In genomic region chr11:95150977-95151684, GRCh38 we compare ENCODE assay signal across 1 cellular context.
A peak's percentile ranks its signal among the peaks of the same experiment; 100 is the strongest.
TF ChIP-seq lines count a peak whose summit lies in the region.

No MANE protein-coding gene starts in this region.

TF ChIP-seq in GM12878, 131 proteins besides CTCF, POLR2A, EP300 and RAD21 (continued from another document):
- TF ChIP-seq, protein P1, sequence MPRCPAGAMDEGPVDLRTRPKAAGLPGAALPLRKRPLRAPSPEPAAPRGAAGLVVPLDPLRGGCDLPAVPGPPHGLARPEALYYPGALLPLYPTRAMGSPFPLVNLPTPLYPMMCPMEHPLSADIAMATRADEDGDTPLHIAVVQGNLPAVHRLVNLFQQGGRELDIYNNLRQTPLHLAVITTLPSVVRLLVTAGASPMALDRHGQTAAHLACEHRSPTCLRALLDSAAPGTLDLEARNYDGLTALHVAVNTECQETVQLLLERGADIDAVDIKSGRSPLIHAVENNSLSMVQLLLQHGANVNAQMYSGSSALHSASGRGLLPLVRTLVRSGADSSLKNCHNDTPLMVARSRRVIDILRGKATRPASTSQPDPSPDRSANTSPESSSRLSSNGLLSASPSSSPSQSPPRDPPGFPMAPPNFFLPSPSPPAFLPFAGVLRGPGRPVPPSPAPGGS (IDR thresholded peaks at IDR 0.05; ENCODE audit: borderline replicate concordance, insufficient read depth, low read depth, low read length, poor library complexity, severe bottlenecking) = no peak
- TF ChIP-seq SIN3A (IDR thresholded peaks at IDR 0.05; ENCODE audit: low read depth, low read length) (0 out of 2 replicates have a peak, but pooled peaks have one; percentile 21), YY1 (IDR thresholded peaks at IDR 0.05; ENCODE audit: low read depth, low read length) (no peak), MTA2 (IDR thresholded peaks at IDR 0.05; ENCODE audit: low read depth) (peak; percentile 53), SMAD5 (IDR thresholded peaks at IDR 0.05; ENCODE audit: low read depth) (no peak), NR2F1 (conservative IDR thresholded peaks at IDR 0.05) (peak; percentile 84), RB1 (IDR thresholded peaks at IDR 0.05; ENCODE audit: borderline replicate concordance) (no peak; the same call in 1 of the 2 replicates)
- TF ChIP-seq, protein P2, sequence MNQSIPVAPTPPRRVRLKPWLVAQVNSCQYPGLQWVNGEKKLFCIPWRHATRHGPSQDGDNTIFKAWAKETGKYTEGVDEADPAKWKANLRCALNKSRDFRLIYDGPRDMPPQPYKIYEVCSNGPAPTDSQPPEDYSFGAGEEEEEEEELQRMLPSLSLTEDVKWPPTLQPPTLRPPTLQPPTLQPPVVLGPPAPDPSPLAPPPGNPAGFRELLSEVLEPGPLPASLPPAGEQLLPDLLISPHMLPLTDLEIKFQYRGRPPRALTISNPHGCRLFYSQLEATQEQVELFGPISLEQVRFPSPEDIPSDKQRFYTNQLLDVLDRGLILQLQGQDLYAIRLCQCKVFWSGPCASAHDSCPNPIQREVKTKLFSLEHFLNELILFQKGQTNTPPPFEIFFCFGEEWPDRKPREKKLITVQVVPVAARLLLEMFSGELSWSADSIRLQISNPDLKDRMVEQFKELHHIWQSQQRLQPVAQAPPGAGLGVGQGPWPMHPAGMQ (IDR thresholded peaks at IDR 0.05; ENCODE audit: borderline replicate concordance) = no peak
